2 cellular contexts compared by ENCODE assay signal in the genomic region with DNA sequence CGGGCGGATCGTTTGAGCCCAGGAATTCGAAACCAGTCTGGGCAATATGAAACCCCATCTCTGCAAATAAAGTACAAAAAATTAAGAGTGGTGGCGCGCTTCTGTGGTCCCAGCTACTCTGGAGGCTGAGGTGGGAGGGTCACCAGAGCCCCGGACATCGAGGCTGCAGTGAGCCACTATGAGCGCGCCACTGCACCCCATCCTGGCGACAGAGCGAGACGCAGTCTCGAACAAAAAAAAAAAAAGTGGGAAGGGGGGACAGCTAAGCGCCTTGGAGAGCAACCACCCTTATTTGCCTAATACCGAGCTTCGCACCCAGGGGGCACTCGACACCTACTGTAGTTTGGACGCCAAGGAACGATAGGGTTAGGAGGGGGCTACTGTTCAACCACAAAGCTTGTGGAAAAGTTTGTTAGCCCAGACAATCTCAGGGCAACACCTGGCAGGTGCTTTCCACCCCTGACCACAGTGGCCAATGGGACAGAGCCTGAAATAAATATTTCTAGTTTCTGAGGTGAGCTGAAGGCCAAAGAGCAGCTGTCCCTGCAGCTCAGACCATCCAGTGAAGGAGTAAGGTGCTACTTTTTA.
TF ChIP-seq lines count a peak whose summit lies in the region.

No MANE protein-coding gene starts in this region.

TF ChIP-seq in GM23338, 12 proteins besides CTCF, POLR2A, EP300 and RAD21 (continued from another document):
- no peak for TF ChIP-seq ETS1 (IDR thresholded peaks at IDR 0.05)

TF ChIP-seq in neural cell, 6 proteins besides CTCF, POLR2A, EP300 and RAD21 (continued from another document):
- TF ChIP-seq, protein P1, sequence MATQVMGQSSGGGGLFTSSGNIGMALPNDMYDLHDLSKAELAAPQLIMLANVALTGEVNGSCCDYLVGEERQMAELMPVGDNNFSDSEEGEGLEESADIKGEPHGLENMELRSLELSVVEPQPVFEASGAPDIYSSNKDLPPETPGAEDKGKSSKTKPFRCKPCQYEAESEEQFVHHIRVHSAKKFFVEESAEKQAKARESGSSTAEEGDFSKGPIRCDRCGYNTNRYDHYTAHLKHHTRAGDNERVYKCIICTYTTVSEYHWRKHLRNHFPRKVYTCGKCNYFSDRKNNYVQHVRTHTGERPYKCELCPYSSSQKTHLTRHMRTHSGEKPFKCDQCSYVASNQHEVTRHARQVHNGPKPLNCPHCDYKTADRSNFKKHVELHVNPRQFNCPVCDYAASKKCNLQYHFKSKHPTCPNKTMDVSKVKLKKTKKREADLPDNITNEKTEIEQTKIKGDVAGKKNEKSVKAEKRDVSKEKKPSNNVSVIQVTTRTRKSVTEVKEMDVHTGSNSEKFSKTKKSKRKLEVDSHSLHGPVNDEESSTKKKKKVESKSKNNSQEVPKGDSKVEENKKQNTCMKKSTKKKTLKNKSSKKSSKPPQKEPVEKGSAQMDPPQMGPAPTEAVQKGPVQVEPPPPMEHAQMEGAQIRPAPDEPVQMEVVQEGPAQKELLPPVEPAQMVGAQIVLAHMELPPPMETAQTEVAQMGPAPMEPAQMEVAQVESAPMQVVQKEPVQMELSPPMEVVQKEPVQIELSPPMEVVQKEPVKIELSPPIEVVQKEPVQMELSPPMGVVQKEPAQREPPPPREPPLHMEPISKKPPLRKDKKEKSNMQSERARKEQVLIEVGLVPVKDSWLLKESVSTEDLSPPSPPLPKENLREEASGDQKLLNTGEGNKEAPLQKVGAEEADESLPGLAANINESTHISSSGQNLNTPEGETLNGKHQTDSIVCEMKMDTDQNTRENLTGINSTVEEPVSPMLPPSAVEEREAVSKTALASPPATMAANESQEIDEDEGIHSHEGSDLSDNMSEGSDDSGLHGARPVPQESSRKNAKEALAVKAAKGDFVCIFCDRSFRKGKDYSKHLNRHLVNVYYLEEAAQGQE (IDR thresholded peaks at IDR 0.05; ENCODE audit: borderline replicate concordance), result no peak
